9 cellular contexts compared by ENCODE assay signal in genomic region chr20:6583134-6583738, GRCh38.
DNase-seq lines count a peak whose midpoint lies in the region; ATAC-seq and TF ChIP-seq lines count a peak whose summit lies in the region.
"Had no signal": no experiment of that assay in that cellular context is flagged by ENCODE, and none has a peak within 500 bp of the region (broad histone marks: within the 10 kb centered on the region; RNA-seq: fewer than 3 reads in every experiment).

No MANE protein-coding gene starts in this region.

- no peak overlapping the region for H3K4me3 ChIP-seq in dorsolateral prefrontal cortex
- H3K4me3 ChIP-seq: ovary had no signal

- H3K9me3 Mint-ChIP-seq in effector memory CD8-positive, alpha-beta T cell, result peaks cover 7 to 14% of the 10 kb centered on the region in 2 donors

- H3K27ac Mint-ChIP-seq in effector memory CD8-positive, alpha-beta T cell, result no peak overlapping the region

- H3K4me3 Mint-ChIP-seq in effector memory CD8-positive, alpha-beta T cell, result no peak overlapping the region

- H3K27me3 ChIP-seq in dorsolateral prefrontal cortex, result peaks cover 0 to 9% (median 0%) of the 10 kb centered on the region in 45 donors
- H3K27me3 ChIP-seq: ovary had no signal

- in situ Hi-C loops in Caki2 (cut with HindIII; ENCODE audit: low pct_unique_long_range_greater_than_20kb, low sequenced_read_pairs), result no loop called here

- peak; percentile 68 for DNase-seq in Caki2 (ENCODE audit: low read depth)
- peak; percentile 77 for DNase-seq in NOMO-1 treated with dmso at 0.1 percent for 144 hours (lab: John Stamatoyannopoulos, UW; ENCODE audit: unreplicated experiment)
- peak in 3 of 10 donors; percentile 4 to 32 (median 29) for DNase-seq in dorsolateral prefrontal cortex
- DNase-seq in lung microvascular endothelial cell (ENCODE audit: low read depth in 2 of 2), result peak; percentile 52 to 87
- DNase-seq in effector memory CD8-positive, alpha-beta T cell, result no peak

- intact Hi-C loops in dorsolateral prefrontal cortex (cut with DNase I), result no loop called here

- no peaks in the 10 kb centered on the region for H3K27me3 Mint-ChIP-seq in effector memory CD8-positive, alpha-beta T cell

- ATAC-seq in GM19397 (IDR thresholded peaks at IDR 0.05; ENCODE audit: unreplicated experiment) (peak; percentile 92), HG03571 (IDR thresholded peaks at IDR 0.05; ENCODE audit: unreplicated experiment) (peak; percentile 89), HG03039 (IDR thresholded peaks at IDR 0.05; ENCODE audit: unreplicated experiment) (no peak)
- ATAC-seq in effector memory CD8-positive, alpha-beta T cell (replicated peaks), result no peak

- H3K36me3 Mint-ChIP-seq in effector memory CD8-positive, alpha-beta T cell (ENCODE audit: insufficient read depth), result no peaks in the 10 kb centered on the region

- H3K4me1 Mint-ChIP-seq in effector memory CD8-positive, alpha-beta T cell (ENCODE audit: low read depth in 2 of 2), result no peaks in the 10 kb centered on the region

- H3K27ac ChIP-seq in dorsolateral prefrontal cortex, result no peak overlapping the region
- H3K27ac ChIP-seq: ovary had no signal

- TF ChIP-seq CTCF in dorsolateral prefrontal cortex (IDR thresholded peaks at IDR 0.05 in 54 of 56, conservative IDR thresholded peaks at IDR 0.05 in 2 of 56; ENCODE audit: low read depth in 1 of 56, partially characterized antibody in 56 of 56), result peak; percentile 39 to 84 (median 70)

Comparison
In these comparisons a context has a peak if more than half of its experiments do, and no peak if none do; other contexts are left out.
1. DNase-seq: peak in Caki2 (single experiment), NOMO-1 treated with dmso at 0.1 percent for 144 hours (single experiment) and lung microvascular endothelial cell (2 of 2); none in effector memory CD8-positive, alpha-beta T cell (0 of 3).
2. ATAC-seq: peak in GM19397 (single experiment) and HG03571 (single experiment); none in effector memory CD8-positive, alpha-beta T cell (single experiment) and HG03039 (single experiment).